Comparison of ENCODE assay signal across 8 cellular contexts in genomic region chr11:64355078-64355940, GRCh38. TPM values are rescaled to one million over a fixed set of nuclear protein-coding genes. Genes with fewer than 3 reads are reported as not detected.
DNase-seq lines count a peak whose midpoint lies in the region; ATAC-seq and TF ChIP-seq lines count a peak whose summit lies in the region.

No MANE protein-coding gene starts in this region.

- H3K27ac ChIP-seq in SU-DHL-6 (ENCODE audit: low read depth, low read length) = no peak overlapping the region

- H4K20me1 ChIP-seq in Loucy (ENCODE audit: insufficient read depth, low read length, poor library complexity, severe bottlenecking) (peaks cover 5% of the 10 kb centered on the region), SU-DHL-6 (ENCODE audit: low read depth, low read length) (no peaks in the 10 kb centered on the region)

- H3K9me2 ChIP-seq in Loucy (replicated peaks; ENCODE audit: low read depth, low read length) (no peaks in the 10 kb centered on the region), SU-DHL-6 (replicated peaks; ENCODE audit: insufficient read depth, low read length) (no peaks in the 10 kb centered on the region)

- H3F3A ChIP-seq in Loucy (ENCODE audit: low read depth) (no peaks in the 10 kb centered on the region), SU-DHL-6 (ENCODE audit: insufficient read depth) (no peaks in the 10 kb centered on the region)

- no peak for ATAC-seq in HG03439 (IDR thresholded peaks at IDR 0.05; ENCODE audit: unreplicated experiment)

- H3K79me2 ChIP-seq in Loucy (ENCODE audit: insufficient read depth, low read length) (peaks cover 17% of the 10 kb centered on the region; the same call in 1 of the 2 replicates), SU-DHL-6 (ENCODE audit: insufficient read depth, low read length) (no peaks in the 10 kb centered on the region)

- H3K36me3 ChIP-seq in Loucy (ENCODE audit: insufficient read depth, low read length) (no peaks in the 10 kb centered on the region), SU-DHL-6 (ENCODE audit: low read length) (no peaks in the 10 kb centered on the region)

- H3K9ac ChIP-seq in Loucy (ENCODE audit: low read depth, low read length, poor library complexity, severe bottlenecking) (no peak overlapping the region), SU-DHL-6 (ENCODE audit: low read length) (no peak overlapping the region)

- H3K9me3 ChIP-seq in Loucy (ENCODE audit: insufficient read depth, low read depth, low read length) (no peaks in the 10 kb centered on the region), SU-DHL-6 (ENCODE audit: insufficient read depth, low read length) (no peaks in the 10 kb centered on the region)

- no peak overlapping the region for H3K4me3 ChIP-seq in Loucy (ENCODE audit: low read length, poor library complexity, severe bottlenecking)
- no peak overlapping the region for H3K4me3 ChIP-seq in SU-DHL-6 (ENCODE audit: insufficient read depth, low read length, poor library complexity, severe bottlenecking)

- H3K4me2 ChIP-seq in Loucy (ENCODE audit: low read depth, low read length, poor library complexity, severe bottlenecking) = no peak overlapping the region
- no peak overlapping the region for H3K4me2 ChIP-seq in SU-DHL-6 (ENCODE audit: low read depth, low read length, poor library complexity, severe bottlenecking)

- peaks cover 21% of the 10 kb centered on the region for H3K4me1 ChIP-seq in Loucy (ENCODE audit: insufficient read depth, low read length, poor library complexity, severe bottlenecking)

- peak; percentile 39 for DNase-seq in NCI-H2227 (lab: John Stamatoyannopoulos, UW; ENCODE audit: unreplicated experiment)
- DNase-seq in NCI-H2227 treated with DMSO at 0.1 percent for 48 hours (lab: John Stamatoyannopoulos, UW) = no peak
- peak; percentile 28 for DNase-seq in effector CD8-positive, alpha-beta T cell (lab: John Stamatoyannopoulos, UW)
- DNase-seq in lung microvascular endothelial cell (ENCODE audit: low read depth in 2 of 2) = peak; percentile 83 to 87
- peak; percentile 61 for DNase-seq in superior temporal gyrus (ENCODE audit: extremely low spot score)

- no peaks in the 10 kb centered on the region for H3K27me3 ChIP-seq in Loucy (ENCODE audit: insufficient read depth, low read length, poor library complexity, severe bottlenecking)
- H3K27me3 ChIP-seq in SU-DHL-6 (ENCODE audit: low read length) = no peaks in the 10 kb centered on the region

- no peak overlapping the region for H2AFZ ChIP-seq in Loucy (ENCODE audit: low read length)
- no peak overlapping the region for H2AFZ ChIP-seq in SU-DHL-6 (ENCODE audit: low read depth, low read length, severe bottlenecking)

- TF ChIP-seq CTCF in Loucy (conservative IDR thresholded peaks at IDR 0.05; ENCODE audit: low read length) (peak; percentile 45), SU-DHL-6 (IDR thresholded peaks at IDR 0.05; ENCODE audit: insufficient read depth, low read length, poor library complexity, severe bottlenecking) (peak; percentile 41)

RNA-seq across cellular contexts. Expression of gene RPS6KA4, which starts 3.7 kb away (rescaled TPM):
- total RNA-seq in lung microvascular endothelial cell = 21.4 and 24.8 TPM in 2 replicates

RNA-seq across cellular contexts. Expression of gene CCDC88B, which starts 15.3 kb away (rescaled TPM):
- total RNA-seq in lung microvascular endothelial cell = 0.79 and 1.7 TPM in 2 replicates

RNA-seq across cellular contexts. Expression of gene PRDX5, which starts 37.4 kb away (rescaled TPM):
- 217 and 266 TPM in 2 replicates for total RNA-seq in lung microvascular endothelial cell

RNA-seq across cellular contexts. Expression of gene TRMT112, which starts 38.0 kb away (rescaled TPM):
- total RNA-seq in lung microvascular endothelial cell = 189 and 190 TPM in 2 replicates

RNA-seq across cellular contexts. Expression of gene ESRRA, which starts 50.0 kb away (rescaled TPM):
- 33.8 and 53.6 TPM in 2 replicates for total RNA-seq in lung microvascular endothelial cell
